In genomic region chr5:147412561-147412960, GRCh38 we compare ENCODE assay signal across 16 cellular contexts.
"Had no signal": no experiment of that assay in that cellular context is flagged by ENCODE, and none has a peak within 500 bp of the region (broad histone marks: within the 10 kb centered on the region; RNA-seq: fewer than 3 reads in every experiment).

No MANE protein-coding gene starts in this region.

- H3K4me1 Mint-ChIP-seq: activated naive CD4-positive, alpha-beta T cell treated with anti-CD3 and anti-CD28 coated beads, Interleukin-2, amount 10 ng/mL, durations not matched to agents 7 days and 5 days; naive thymus-derived CD8-positive, alpha-beta T cell; T-cell had no signal

- H3K4me1 ChIP-seq: parathyroid adenoma had no signal

- H3K9me3 Mint-ChIP-seq: activated naive CD4-positive, alpha-beta T cell treated with anti-CD3 and anti-CD28 coated beads, Interleukin-2, amount 10 ng/mL, durations not matched to agents 7 days and 5 days; naive thymus-derived CD8-positive, alpha-beta T cell; T-cell had no signal

- H3K4me3 ChIP-seq: mucosa of descending colon had no signal

- H3K27ac ChIP-seq: neutrophil, parathyroid adenoma had no signal

- ATAC-seq: mucosa of descending colon; naive thymus-derived CD8-positive, alpha-beta T cell; T-cell had no signal

- H3K27ac Mint-ChIP-seq: activated naive CD4-positive, alpha-beta T cell treated with anti-CD3 and anti-CD28 coated beads, Interleukin-2, amount 10 ng/mL, durations not matched to agents 7 days and 5 days; naive thymus-derived CD8-positive, alpha-beta T cell; T-cell had no signal

- H3K36me3 ChIP-seq: neutrophil had no signal

- DNase-seq: activated CD4-positive, alpha-beta T cell treated with anti-CD3 and anti-CD28 coated beads for 48 hours; activated CD4-positive, CD25-positive, alpha-beta regulatory T cell; activated CD8-positive, alpha-beta memory T cell treated with anti-CD3 and anti-CD28 coated beads, Interleukin-2, amount 50 U/mL, for 4 hours; activated effector memory CD4-positive, alpha-beta T cell treated with Interleukin-2 at 50 U/mL for 16 hours; activated naive CD4-positive, alpha-beta T cell treated with anti-CD3 and anti-CD28 coated beads, Interleukin-2, amount 10 ng/mL, durations not matched to agents 7 days and 5 days; activated T-cell treated with anti-CD3 and anti-CD28 coated beads, Interleukin-2, amount 50 U/mL, for 48 hours; caudate nucleus; mesenchymal stem cell; mucosa of descending colon; naive thymus-derived CD8-positive, alpha-beta T cell; retina; stimulated activated CD4-positive, alpha-beta T cell treated with anti-CD3 and anti-CD28 coated beads, Interleukin-2, amount 100 ng/mL, for 24 hours; stimulated activated naive CD4-positive, alpha-beta T cell treated with Interleukin-2 at 50 U/mL for 16 hours; T-cell had no signal

- H3K9ac ChIP-seq: parathyroid adenoma had no signal

- H3K9me3 ChIP-seq: mucosa of descending colon, neutrophil had no signal

- H3K4me3 Mint-ChIP-seq: activated naive CD4-positive, alpha-beta T cell treated with anti-CD3 and anti-CD28 coated beads, Interleukin-2, amount 10 ng/mL, durations not matched to agents 7 days and 5 days; naive thymus-derived CD8-positive, alpha-beta T cell; T-cell had no signal

- H3K36me3 Mint-ChIP-seq: activated naive CD4-positive, alpha-beta T cell treated with anti-CD3 and anti-CD28 coated beads, Interleukin-2, amount 10 ng/mL, durations not matched to agents 7 days and 5 days; naive thymus-derived CD8-positive, alpha-beta T cell; T-cell had no signal

- H3K27me3 Mint-ChIP-seq: activated naive CD4-positive, alpha-beta T cell treated with anti-CD3 and anti-CD28 coated beads, Interleukin-2, amount 10 ng/mL, durations not matched to agents 7 days and 5 days had no signal

- H3K27me3 ChIP-seq: neutrophil had no signal
